In the genomic region with DNA sequence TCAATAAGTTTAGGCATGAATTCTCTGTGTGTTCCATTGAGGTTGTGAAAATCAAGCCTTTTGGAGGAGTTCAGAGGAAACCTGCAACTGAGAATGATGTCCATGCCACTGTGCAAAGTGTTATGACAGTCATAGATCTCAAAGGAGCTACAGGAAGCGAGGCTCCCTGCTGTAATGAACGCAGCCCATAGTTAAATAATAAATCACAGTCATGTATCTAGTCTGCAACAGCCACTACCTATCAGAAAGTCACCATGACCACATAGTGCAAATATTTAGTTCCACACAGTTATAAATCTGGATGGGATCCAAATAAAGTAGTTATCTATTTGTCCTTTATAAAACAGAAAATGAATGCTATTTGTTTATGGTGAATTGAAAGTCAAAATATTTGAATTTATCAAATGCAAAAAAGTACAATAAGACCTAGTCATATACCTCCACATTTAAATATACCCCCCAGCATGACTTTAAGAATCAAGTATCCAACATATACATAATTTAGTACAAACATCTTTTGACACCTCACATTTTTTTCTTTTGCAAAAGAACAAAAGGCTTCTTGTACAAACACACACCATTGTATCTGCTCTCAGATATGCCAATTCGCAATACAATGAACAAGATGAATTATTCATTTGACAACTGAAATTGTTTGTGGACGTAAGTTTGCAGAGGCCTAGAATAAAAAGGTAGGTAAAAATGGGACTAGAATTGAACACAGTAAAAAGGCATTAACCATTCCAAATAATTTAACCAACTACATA, we compare ENCODE assay signal across 1 cellular context.
TF ChIP-seq lines count a peak whose summit lies in the region.

No MANE protein-coding gene starts in this region.

TF ChIP-seq in IMR-90, 13 proteins besides CTCF, POLR2A, EP300 and RAD21 (continued from another document):
- TF ChIP-seq USF2 (IDR thresholded peaks at IDR 0.05; ENCODE audit: low read depth, low read length) (no peak), BHLHE40 (IDR thresholded peaks at IDR 0.05; ENCODE audit: low read depth, low read length) (no peak)
